ENCODE assay signal across 13 cellular contexts in the genomic region with DNA sequence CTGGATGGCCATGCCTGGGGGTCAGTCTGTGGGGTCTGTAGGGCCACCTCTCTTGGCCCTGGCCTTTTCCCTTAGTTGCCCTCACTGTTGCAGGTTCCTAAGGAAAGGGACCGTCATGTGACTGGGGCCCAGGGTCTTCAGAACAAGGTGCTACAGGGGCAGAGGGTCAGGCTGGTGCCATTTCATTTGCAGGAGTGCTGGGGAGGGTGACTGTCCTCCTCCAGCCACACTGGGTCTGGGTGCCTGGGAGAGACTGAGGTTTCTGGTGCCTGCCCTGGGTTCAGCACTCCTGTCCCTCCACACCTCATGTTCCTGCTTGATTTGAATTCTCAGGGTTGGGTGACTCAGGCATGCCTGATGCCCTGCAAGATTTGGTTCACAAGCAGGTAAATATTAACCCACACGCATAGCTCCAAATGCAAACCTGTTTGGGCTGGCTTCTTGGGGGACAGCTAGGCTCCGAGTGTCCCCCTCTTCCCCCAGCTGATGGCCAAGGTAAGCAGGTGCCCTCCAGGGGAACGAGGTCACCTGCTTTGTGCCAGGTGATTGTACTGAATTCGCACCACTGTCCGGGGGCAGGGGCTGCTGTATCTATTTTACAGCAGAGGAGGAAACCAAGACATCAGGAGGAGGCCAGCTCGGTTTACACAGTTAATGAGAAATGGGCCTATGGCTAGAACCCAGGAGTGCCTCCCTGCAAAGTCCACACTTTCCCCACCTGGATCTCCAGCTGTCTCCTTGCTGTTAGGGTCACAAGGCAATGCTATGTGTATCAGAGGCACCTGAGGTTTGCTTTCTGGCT. TPM values are rescaled to one million over a fixed set of nuclear protein-coding genes. Genes with fewer than 3 reads are reported as not detected.
DNase-seq lines count a peak whose midpoint lies in the region; TF ChIP-seq lines count a peak whose summit lies in the region.
"Had no signal": no experiment of that assay in that cellular context is flagged by ENCODE, and none has a peak within 500 bp of the region (broad histone marks: within the 10 kb centered on the region; RNA-seq: fewer than 3 reads in every experiment).

No MANE protein-coding gene starts in this region.

- H3K4me2 ChIP-seq in PC-9 (peak overlapping the region; percentile 70), mesenchymal stem cell (ENCODE audit: low read length, poor library complexity, severe bottlenecking) (peak overlapping the region; percentile 20)
- H3K4me2 ChIP-seq: neural progenitor cell had no signal

- H3K36me3 ChIP-seq in PC-9 (ENCODE audit: low read depth) (no peaks in the 10 kb centered on the region), mesenchymal stem cell (ENCODE audit: control insufficient read depth in 1 of 2, insufficient read depth in 2 of 2, low read depth in 1 of 2, low read length in 2 of 2) (no peaks in the 10 kb centered on the region), transverse colon (no peaks in the 10 kb centered on the region)
- H3K36me3 ChIP-seq in CD4-positive, alpha-beta memory T cell (ENCODE audit: insufficient read depth, low read length) = no peaks in the 10 kb centered on the region
- H3K36me3 ChIP-seq: neural progenitor cell had no signal

- H4K91ac ChIP-seq in mesenchymal stem cell (ENCODE audit: low read length) = no peak overlapping the region

- H3K14ac ChIP-seq in mesenchymal stem cell (ENCODE audit: low read length in 2 of 2) = no peak overlapping the region

- H3K4me1 ChIP-seq in PC-9 (replicated peaks; ENCODE audit: insufficient read depth) = peaks cover 57% of the 10 kb centered on the region
- H3K4me1 ChIP-seq in mesenchymal stem cell (ENCODE audit: control insufficient read depth, insufficient read depth, low read depth, low read length) = peaks cover 51% of the 10 kb centered on the region
- H3K4me1 ChIP-seq in transverse colon = peaks cover 19 to 56% (median 51%) of the 10 kb centered on the region in 4 donors
- no peaks in the 10 kb centered on the region for H3K4me1 ChIP-seq in CD4-positive, alpha-beta memory T cell (ENCODE audit: insufficient read depth, low read length)

- TF ChIP-seq EP300 in transverse colon (IDR thresholded peaks at IDR 0.05; ENCODE audit: low read depth) = no peak

- no peak overlapping the region for H3K27ac Mint-ChIP-seq in HFFc6
- H3K27ac Mint-ChIP-seq in CD4-positive, alpha-beta memory T cell = no peak overlapping the region
- H3K27ac Mint-ChIP-seq: activated CD4-positive, alpha-beta T cell treated with anti-CD3 and anti-CD28 coated beads, Interleukin-2, amount 10 ng/mL, durations not matched to agents 7 days and 5 days; neural progenitor cell had no signal

- no TSS peak for BruUV-seq in PC-9 (replicated peaks; lab: Mats Ljungman, UMichigan)

- TF ChIP-seq CTCF in PC-9 (conservative IDR thresholded peaks at IDR 0.05) (no peak), epithelial cell of esophagus (IDR thresholded peaks at IDR 0.05; ENCODE audit: insufficient read depth, low read depth, low read length, missing control alignments) (no peak), transverse colon (IDR thresholded peaks at IDR 0.05) (no peak), HFFc6 (IDR thresholded peaks at IDR 0.05) (no peak)

- H3K4me3 Mint-ChIP-seq in HFFc6 = no peak overlapping the region
- H3K4me3 Mint-ChIP-seq in CD4-positive, alpha-beta memory T cell = no peak overlapping the region
- H3K4me3 Mint-ChIP-seq: activated CD4-positive, alpha-beta T cell treated with anti-CD3 and anti-CD28 coated beads, Interleukin-2, amount 10 ng/mL, durations not matched to agents 7 days and 5 days; neural progenitor cell had no signal

- H2AFZ ChIP-seq in PC-9 = no peak overlapping the region
- H2AFZ ChIP-seq in mesenchymal stem cell (ENCODE audit: low read depth, low read length) = no peak overlapping the region
- H2AFZ ChIP-seq: neural progenitor cell had no signal

- no peak overlapping the region for H4K8ac ChIP-seq in mesenchymal stem cell (ENCODE audit: low read length)

- H3K4me1 Mint-ChIP-seq in HFFc6 (ENCODE audit: low read depth) = peaks cover 42% of the 10 kb centered on the region
- H3K4me1 Mint-ChIP-seq in CD4-positive, alpha-beta memory T cell = no peaks in the 10 kb centered on the region
- H3K4me1 Mint-ChIP-seq: activated CD4-positive, alpha-beta T cell treated with anti-CD3 and anti-CD28 coated beads, Interleukin-2, amount 10 ng/mL, durations not matched to agents 7 days and 5 days had no signal

- H2BK12ac ChIP-seq in mesenchymal stem cell (ENCODE audit: low read length in 2 of 2) = peak overlapping the region in 1 of 2 experiments; percentile 11

- POLR2A ChIA-PET in PC-9 (lab: Charles Lee; ENCODE audit: unreplicated experiment) = no interaction called here
- POLR2A ChIA-PET in CD4-positive, alpha-beta memory T cell (lab: Charles Lee; ENCODE audit: partially characterized antibody) = no interaction called here

- DNase-seq in PC-9 (peak; percentile 43 to 79), epithelial cell of esophagus (ENCODE audit: low read depth) (peak; percentile 77), mesenchymal stem cell (no peak), transverse colon (peak; percentile 53), HFFc6 (no peak), UCSD-AML1 (lab: John Stamatoyannopoulos, UW; ENCODE audit: unreplicated experiment) (no peak)
- no peak for DNase-seq in activated CD4-positive, alpha-beta T cell treated with anti-CD3 and anti-CD28 coated beads for 1 hour
- no peak for DNase-seq in CD4-positive, alpha-beta memory T cell
- DNase-seq: activated CD4-positive, alpha-beta T cell treated with anti-CD3 and anti-CD28 coated beads, Interleukin-2, amount 10 ng/mL, durations not matched to agents 7 days and 5 days; activated gamma-delta T cell treated with Interleukin-2 at 50 U/mL for 16 hours; NCI-H226; stimulated activated CD4-positive, alpha-beta T cell treated with anti-CD3 and anti-CD28 coated beads, Interleukin-4, amount 100 ng/mL, for 4 hours had no signal

- no peak overlapping the region for H2BK5ac ChIP-seq in mesenchymal stem cell (ENCODE audit: low read depth, low read length, poor library complexity, severe bottlenecking)

- peaks cover 34% of the 10 kb centered on the region for H3K79me1 ChIP-seq in mesenchymal stem cell (replicated peaks; ENCODE audit: low read length, poor library complexity, severe bottlenecking)

- H3K23ac ChIP-seq in mesenchymal stem cell (ENCODE audit: low read length in 2 of 2) = peak overlapping the region in 1 of 2 experiments; percentile 36

- H3K27me3 Mint-ChIP-seq in HFFc6 (ENCODE audit: insufficient read depth) = no peaks in the 10 kb centered on the region
- H3K27me3 Mint-ChIP-seq in CD4-positive, alpha-beta memory T cell = peaks cover 0 to 7% of the 10 kb centered on the region in 2 donors
- H3K27me3 Mint-ChIP-seq: activated CD4-positive, alpha-beta T cell treated with anti-CD3 and anti-CD28 coated beads, Interleukin-2, amount 10 ng/mL, durations not matched to agents 7 days and 5 days had no signal

- peak overlapping the region; percentile 14 for H3K9ac ChIP-seq in mesenchymal stem cell (ENCODE audit: low read length)
- H3K9ac ChIP-seq: neural progenitor cell had no signal

- H4K20me1 ChIP-seq in PC-9 (ENCODE audit: insufficient read depth) = no peaks in the 10 kb centered on the region

- H2AK5ac ChIP-seq in mesenchymal stem cell (ENCODE audit: low read length, severe bottlenecking) = peak overlapping the region; percentile 95

- no peak overlapping the region for H3K4ac ChIP-seq in mesenchymal stem cell (ENCODE audit: low read depth in 1 of 2, low read length in 2 of 2)

- H3K79me2 ChIP-seq in PC-9 (ENCODE audit: low read depth) = peaks cover 76% of the 10 kb centered on the region

- peaks cover 44% of the 10 kb centered on the region for H3F3A ChIP-seq in PC-9 (ENCODE audit: insufficient read depth, low read depth)

- in situ Hi-C loops in transverse colon (cut with MboI; ENCODE audit: low pct_ligation_motif_present in 1 of 4, low pct_unique_long_range_greater_than_20kb in 1 of 4, low sequenced_read_pairs in 3 of 4) = no loop called here

- CTCF ChIA-PET in PC-9 (lab: Charles Lee) = interaction anchor here (0.5 to 1.4 kb wide), 2 partner anchors 9 to 15 kb away, joined by 3 read pairs; no protein-coding TSS in a partner anchor
- CTCF ChIA-PET in CD4-positive, alpha-beta memory T cell (lab: Charles Lee; ENCODE audit: partially characterized antibody) = no interaction called here

- H3K9me2 ChIP-seq in PC-9 (ENCODE audit: insufficient read depth) = no peaks in the 10 kb centered on the region

- H3K27ac ChIP-seq in PC-9 = peak overlapping the region; percentile 95
- H3K27ac ChIP-seq in mesenchymal stem cell (ENCODE audit: low read length, poor library complexity, severe bottlenecking) = peak overlapping the region; percentile 48
- H3K27ac ChIP-seq in transverse colon = peak overlapping the region; percentile 54 to 93 (median 74)
- no peak overlapping the region for H3K27ac ChIP-seq in CD4-positive, alpha-beta memory T cell (ENCODE audit: low read depth, low read length)
- H3K27ac ChIP-seq: neural progenitor cell had no signal

- H3K4me3 ChIP-seq in PC-9 (no peak overlapping the region), epithelial cell of esophagus (ENCODE audit: low read length) (no peak overlapping the region), mesenchymal stem cell (ENCODE audit: insufficient read depth in 1 of 2, low read depth in 1 of 2, low read length in 2 of 2) (no peak overlapping the region), transverse colon (no peak overlapping the region)
- H3K4me3 ChIP-seq in CD4-positive, alpha-beta memory T cell (ENCODE audit: low read length in 2 of 2) = no peak overlapping the region
- H3K4me3 ChIP-seq: neural progenitor cell had no signal

- no peaks in the 10 kb centered on the region for H3K9me3 Mint-ChIP-seq in HFFc6
- no peaks in the 10 kb centered on the region for H3K9me3 Mint-ChIP-seq in CD4-positive, alpha-beta memory T cell
- H3K9me3 Mint-ChIP-seq: activated CD4-positive, alpha-beta T cell treated with anti-CD3 and anti-CD28 coated beads, Interleukin-2, amount 10 ng/mL, durations not matched to agents 7 days and 5 days; neural progenitor cell had no signal

- H3K27me3 ChIP-seq in PC-9 (ENCODE audit: insufficient read depth, low read depth) = no peaks in the 10 kb centered on the region
- no peaks in the 10 kb centered on the region for H3K27me3 ChIP-seq in mesenchymal stem cell (ENCODE audit: control insufficient read depth in 1 of 2, insufficient read depth in 1 of 2, low read length in 2 of 2)
- no peaks in the 10 kb centered on the region for H3K27me3 ChIP-seq in transverse colon
- no peaks in the 10 kb centered on the region for H3K27me3 ChIP-seq in CD4-positive, alpha-beta memory T cell (ENCODE audit: insufficient read depth, low read length)
- H3K27me3 ChIP-seq: neural progenitor cell had no signal

- H2BK120ac ChIP-seq in mesenchymal stem cell (ENCODE audit: low read depth, low read length) = no peak overlapping the region

- TF ChIP-seq POLR2A in transverse colon (IDR thresholded peaks at IDR 0.05) = no peak

- intact Hi-C loops in PC-9 (cut with micrococcal nuclease; ENCODE audit: unreplicated experiment) = no loop called here
- intact Hi-C loops in transverse colon (cut with DNase I; ENCODE audit: low total_unique reads) = no loop called here
- intact Hi-C loops in CD4-positive, alpha-beta memory T cell (cut with micrococcal nuclease) = no loop called here

- no peak overlapping the region for H2BK15ac ChIP-seq in mesenchymal stem cell (ENCODE audit: low read depth, poor library complexity, severe bottlenecking)

- H3K9me3 ChIP-seq in PC-9 (ENCODE audit: insufficient read depth, low read depth) (no peaks in the 10 kb centered on the region), mesenchymal stem cell (ENCODE audit: control insufficient read depth, low read length) (no peaks in the 10 kb centered on the region), transverse colon (no peaks in the 10 kb centered on the region)
- no peaks in the 10 kb centered on the region for H3K9me3 ChIP-seq in CD4-positive, alpha-beta memory T cell (ENCODE audit: control insufficient read depth in 1 of 2, low read length in 2 of 2)

- WGBS in mesenchymal stem cell = 91% methylated on average over 7 of the region's 7 CpGs
- 46% methylated on average over 7 of the region's 7 CpGs; no CpG with 5 or more reads in 1 of the 2 donors for WGBS in transverse colon (ENCODE audit: low coverage in 1 of 2), 2 donors

- H3K18ac ChIP-seq in mesenchymal stem cell (ENCODE audit: low read depth in 1 of 2, low read length in 2 of 2) = peak overlapping the region in 1 of 2 experiments; percentile 4

- no peaks in the 10 kb centered on the region for H3K36me3 Mint-ChIP-seq in HFFc6 (ENCODE audit: low read depth)
- H3K36me3 Mint-ChIP-seq in CD4-positive, alpha-beta memory T cell = no peaks in the 10 kb centered on the region
- H3K36me3 Mint-ChIP-seq: neural progenitor cell had no signal

RNA-seq across cellular contexts. Expression of gene ARHGEF10L, which starts 20.3 kb away (rescaled TPM):
- total RNA-seq in PC-9 (2021) = 21.6 and 25.4 TPM in 2 replicates
- 6.9 TPM for polyA plus RNA-seq in mesenchymal stem cell (2013, experiment 1 of 2)
- 7.2 TPM for polyA plus RNA-seq in mesenchymal stem cell (2013, experiment 2 of 2)
- total RNA-seq in transverse colon = 100 to 1,000 TPM; 115 to 326 (median 199) TPM
- 10 to 100 TPM; 11.1 to 29.0 (median 26.7) TPM for total RNA-seq in HFFc6 (2021; fragmentation: NEBNext Ultra II Directional; extraction: Animal tissue kit (Norgen Biotek cat#: 25700))
- total RNA-seq in CD4-positive, alpha-beta memory T cell = under 1 TPM; 0.47 to 0.78 TPM
- polyA plus RNA-seq in CD4-positive, alpha-beta memory T cell = not detected
- total RNA-seq: activated CD4-positive, alpha-beta T cell treated with anti-CD3 and anti-CD28 coated beads, Interleukin-2, amount 10 ng/mL, durations not matched to agents 7 days and 5 days had no signal

Comparison
In these comparisons a context has a peak if more than half of its experiments do, and no peak if none do; other contexts are left out.
1. DNase-seq: peak in PC-9 (2 of 2), epithelial cell of esophagus (single experiment) and transverse colon (single experiment); none in mesenchymal stem cell (single experiment), HFFc6 (single experiment), activated CD4-positive, alpha-beta T cell treated with anti-CD3 and anti-CD28 coated beads for 1 hour (single experiment), UCSD-AML1 (single experiment) and CD4-positive, alpha-beta memory T cell (0 of 5).
2. RNA of gene ARHGEF10L, which starts 20.3 kb away (total RNA-seq): 115 to 326 TPM in transverse colon, 11.1 to 29.0 TPM in HFFc6 and 21.6 to 25.4 TPM in PC-9; 0.47 to 0.78 TPM in CD4-positive, alpha-beta memory T cell; every median in the first group is over 4 times any median in the second.